ENCODE assay signal across 1 cellular context in the genomic region with DNA sequence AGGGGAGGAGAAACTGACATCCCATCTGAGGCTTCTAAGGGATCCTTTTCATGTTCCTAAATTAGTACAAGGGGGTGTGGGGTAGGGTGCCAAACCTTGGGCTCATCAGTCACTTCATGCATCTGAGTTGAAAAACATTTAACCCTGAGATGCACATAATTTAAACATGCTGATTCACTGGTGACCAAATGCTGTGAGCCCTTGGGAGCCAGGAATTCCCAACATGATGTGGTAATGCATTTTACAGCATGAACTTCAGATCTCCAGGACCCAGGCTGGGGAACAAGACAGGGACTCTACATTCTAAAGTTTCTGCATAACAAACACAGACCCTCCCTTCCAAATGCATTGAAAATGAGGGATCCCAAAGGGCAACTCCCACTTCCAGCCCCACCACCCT.
TF ChIP-seq lines count a peak whose summit lies in the region.

No MANE protein-coding gene starts in this region.

TF ChIP-seq in IMR-90, 13 proteins besides CTCF, POLR2A, EP300 and RAD21 (continued from another document):
- peak; percentile 48; the same call in 1 of the 2 replicates for TF ChIP-seq NFE2L2 (IDR thresholded peaks at IDR 0.05; ENCODE audit: low read depth, low read length)
